In genomic region chr6:26020983-26021349, GRCh38 we compare ENCODE assay signal across 1 cellular context.
TF ChIP-seq lines count a peak whose summit lies in the region.

No MANE protein-coding gene starts in this region.

TF ChIP-seq in GM23338, 12 proteins besides CTCF, POLR2A, EP300 and RAD21 (continued from another document):
- TF ChIP-seq ZNF462 (CRISPR knock-in tag; IDR thresholded peaks at IDR 0.05): no peak
